17 cellular contexts compared by ENCODE assay signal in the genomic region with DNA sequence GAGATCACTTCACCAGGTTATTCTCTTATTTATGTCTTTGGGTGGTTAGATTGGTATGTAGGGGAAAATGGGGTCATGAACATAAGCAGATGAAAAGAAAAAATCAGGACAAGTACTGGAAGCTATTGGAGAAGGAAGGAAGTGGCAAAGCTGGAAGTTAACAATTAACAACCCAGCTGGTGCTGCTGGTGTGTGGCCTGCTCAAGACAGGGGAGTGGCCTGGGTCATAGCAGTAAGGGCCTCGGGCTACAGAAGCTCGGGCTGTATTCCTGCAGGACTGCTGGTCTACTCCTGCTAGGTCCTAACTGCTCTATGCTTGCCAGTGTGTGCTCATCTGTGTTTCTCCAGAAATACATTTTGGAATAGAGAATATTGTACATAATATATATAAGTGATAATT. TPM values are rescaled to one million over a fixed set of nuclear protein-coding genes. Genes with fewer than 3 reads are reported as not detected.
DNase-seq lines count a peak whose midpoint lies in the region; ATAC-seq, FAIRE-seq and TF ChIP-seq lines count a peak whose summit lies in the region.
"Had no signal": no experiment of that assay in that cellular context is flagged by ENCODE, and none has a peak within 500 bp of the region (broad histone marks: within the 10 kb centered on the region; RNA-seq: fewer than 3 reads in every experiment).

No MANE protein-coding gene starts in this region.

- no peak for ATAC-seq in GM19328 (IDR thresholded peaks at IDR 0.05; ENCODE audit: unreplicated experiment)

- H3K4me3 ChIP-seq in hepatocyte = no peak overlapping the region
- H3K4me3 ChIP-seq: SJSA1 had no signal

- H3K27ac Mint-ChIP-seq in osteocyte (ENCODE audit: unreplicated experiment) = peak overlapping the region; percentile 29
- H3K27ac Mint-ChIP-seq: activated CD4-positive, alpha-beta memory T cell treated with anti-CD3 and anti-CD28 coated beads for 36 hours had no signal

- H3K9me2 ChIP-seq in hepatocyte (replicated peaks; ENCODE audit: insufficient read depth) = no peaks in the 10 kb centered on the region

- peaks cover 89% of the 10 kb centered on the region for H3K36me3 Mint-ChIP-seq in osteocyte (ENCODE audit: unreplicated experiment)

- H3K36me3 ChIP-seq in hepatocyte (replicated peaks; ENCODE audit: insufficient read depth, low read depth) = no peaks in the 10 kb centered on the region

- DNase-seq in DMS53 (lab: John Stamatoyannopoulos, UW) (peak; percentile 83), RCC 7860 (ENCODE audit: low spot score) (peak; percentile 60), hepatocyte (ENCODE audit: low spot score) (peak; percentile 71), osteocyte (ENCODE audit: extremely low spot score, unreplicated experiment) (no peak), T1000 (lab: John Stamatoyannopoulos, UW) (no peak), DMS 273 (lab: John Stamatoyannopoulos, UW; ENCODE audit: unreplicated experiment) (no peak), NCI-H2081 (lab: John Stamatoyannopoulos, UW) (no peak)
- DNase-seq: activated CD4-positive, alpha-beta memory T cell treated with anti-CD3 and anti-CD28 coated beads for 36 hours; amniotic stem cell; erythroblast; GOT3; NCI-H1436; NCI-H345 had no signal

- peaks cover 29% of the 10 kb centered on the region for H3K4me1 ChIP-seq in hepatocyte (ENCODE audit: insufficient read depth)
- H3K4me1 ChIP-seq: SJSA1 had no signal

- peaks cover 4% of the 10 kb centered on the region for H3K9me3 Mint-ChIP-seq in osteocyte (ENCODE audit: unreplicated experiment)
- H3K9me3 Mint-ChIP-seq: activated CD4-positive, alpha-beta memory T cell treated with anti-CD3 and anti-CD28 coated beads for 36 hours had no signal

- FAIRE-seq in RCC 7860 (lab: Jason Lieb, UNC) = peak; percentile 75
- FAIRE-seq: keratinocyte, TTC549 had no signal

- TF ChIP-seq CTCF in hepatocyte (IDR thresholded peaks at IDR 0.05; ENCODE audit: poor library complexity) = no peak
- TF ChIP-seq CTCF in osteocyte (IDR thresholded peaks at IDR 0.05) = no peak

- peaks cover 49% of the 10 kb centered on the region for H3K79me2 ChIP-seq in hepatocyte

- no peaks in the 10 kb centered on the region for H3K9me3 ChIP-seq in hepatocyte (ENCODE audit: low read depth)
- H3K9me3 ChIP-seq: SJSA1 had no signal

- WGBS in hepatocyte (ENCODE audit: low lambda C conversion rate, missing lambda C conversion rate) = 30% methylated on average over 2 of the region's 2 CpGs

- H3K4me1 Mint-ChIP-seq in osteocyte (ENCODE audit: unreplicated experiment) = peaks cover 64% of the 10 kb centered on the region

- no peaks in the 10 kb centered on the region for H3K27me3 Mint-ChIP-seq in osteocyte (ENCODE audit: unreplicated experiment)
- H3K27me3 Mint-ChIP-seq: activated CD4-positive, alpha-beta memory T cell treated with anti-CD3 and anti-CD28 coated beads for 36 hours had no signal

- H3K27me3 ChIP-seq in hepatocyte = no peaks in the 10 kb centered on the region
- H3K27me3 ChIP-seq: SJSA1 had no signal

- no peak overlapping the region for H2AFZ ChIP-seq in hepatocyte

- no peak overlapping the region for H3K27ac ChIP-seq in hepatocyte
- H3K27ac ChIP-seq: SJSA1 had no signal

- peaks cover 31% of the 10 kb centered on the region for H4K20me1 ChIP-seq in hepatocyte (ENCODE audit: insufficient read depth, poor library complexity, severe bottlenecking)

- no peak overlapping the region for H3K4me3 Mint-ChIP-seq in osteocyte (ENCODE audit: unreplicated experiment)
- H3K4me3 Mint-ChIP-seq: activated CD4-positive, alpha-beta memory T cell treated with anti-CD3 and anti-CD28 coated beads for 36 hours had no signal

- H3K4me2 ChIP-seq in hepatocyte = no peak overlapping the region

RNA-seq across cellular contexts. Expression of a gene that starts 19.6 kb away (rescaled TPM):
- total RNA-seq in hepatocyte (69.4 and 76.0 TPM in 2 replicates), osteocyte (55.1 and 58.5 TPM in 2 replicates)
- polyA plus RNA-seq in hepatocyte = 85.7 and 86.5 TPM in 2 replicates

Comparison
In these comparisons a context has a peak if more than half of its experiments do, and no peak if none do; other contexts are left out.
1. DNase-seq: peak in DMS53 (single experiment), RCC 7860 (single experiment) and hepatocyte (single experiment); none in osteocyte (single experiment), T1000 (single experiment), DMS 273 (single experiment) and NCI-H2081 (0 of 2).